In the genomic region with DNA sequence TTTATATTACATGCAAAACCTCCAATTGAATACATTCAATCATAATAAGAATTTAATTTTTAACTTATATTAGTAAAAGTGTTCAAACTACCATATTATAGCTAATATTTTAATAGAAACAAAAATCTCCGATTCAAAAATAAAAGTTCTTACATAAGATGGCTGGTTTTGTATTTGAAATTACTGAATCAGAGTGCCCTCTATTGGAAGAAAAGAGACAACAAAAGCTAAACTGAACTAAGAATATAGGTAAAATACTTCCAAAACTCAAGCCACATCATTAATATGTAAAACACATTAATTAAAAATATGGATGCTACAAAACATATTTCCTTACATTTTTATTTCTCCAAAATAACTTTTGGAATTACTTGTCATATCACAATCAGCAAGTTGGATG, we compare ENCODE assay signal across 8 cellular contexts.
DNase-seq lines count a peak whose midpoint lies in the region; ATAC-seq, FAIRE-seq and TF ChIP-seq lines count a peak whose summit lies in the region.

No MANE protein-coding gene starts in this region.

- TF ChIP-seq RAD21 in GM12878 (IDR thresholded peaks at IDR 0.05; ENCODE audit: insufficient read depth, low read depth, low read length), result peak; percentile 51; the same call in 1 of the 2 replicates

- no peaks in the 10 kb centered on the region for H3K4me1 ChIP-seq in GM12878 (ENCODE audit: control insufficient read depth, insufficient read depth, low read length)

- POLR2A ChIA-PET in GM12878 (lab: Charles Lee), result no interaction called here

- no peak overlapping the region for H3K9ac ChIP-seq in GM12878 (ENCODE audit: control insufficient read depth, insufficient read depth, low read length)

- no peaks in the 10 kb centered on the region for H3K4me1 Mint-ChIP-seq in activated naive CD8-positive, alpha-beta T cell treated with anti-CD3 and anti-CD28 coated beads for 36 hours

- H3K4me2 ChIP-seq in GM12878 (ENCODE audit: control insufficient read depth, insufficient read depth), result no peak overlapping the region

- H4K20me1 ChIP-seq in GM12878 (ENCODE audit: control insufficient read depth, insufficient read depth), result no peaks in the 10 kb centered on the region

- no peak for TF ChIP-seq EP300 in GM12878 (IDR thresholded peaks at IDR 0.05; ENCODE audit: borderline replicate concordance in 1 of 2, control insufficient read depth in 1 of 2, low read depth in 2 of 2, low read length in 2 of 2)

- 0% methylated on average over 1 of the region's 1 CpG for WGBS in GM12878 (ENCODE audit: insufficient coverage, insufficient replicate concordance, low lambda C conversion rate, missing lambda C conversion rate)

- in situ Hi-C loops in GM12878 (cut with MboI), result loop anchor here (5.0 kb wide), 1 partner anchor 726 kb away; no protein-coding TSS in a partner anchor

- RAD21 ChIA-PET in GM12878 (lab: Charles Lee; ENCODE audit: unreplicated experiment), result interaction anchor here (0.6 to 2.1 kb wide), 4 partner anchors 110 to 725 kb away, joined by 3 to 19 read pairs (median 4); no protein-coding TSS in a partner anchor

- H3K27me3 ChIP-seq in GM12878 (replicated peaks in 1 of 2; ENCODE audit: control insufficient read depth in 2 of 2, insufficient read depth in 2 of 2, low read length in 1 of 2), result no peaks in the 10 kb centered on the region

- H3K27ac Mint-ChIP-seq in activated naive CD8-positive, alpha-beta T cell treated with anti-CD3 and anti-CD28 coated beads for 36 hours, result no peak overlapping the region

- H3K9me3 Mint-ChIP-seq in activated naive CD8-positive, alpha-beta T cell treated with anti-CD3 and anti-CD28 coated beads for 36 hours, result no peaks in the 10 kb centered on the region

- DNase-seq in EH (ENCODE audit: low read depth) (peak; percentile 11), NCI-H1105 treated with DMSO at 0.1 percent for 48 hours (lab: John Stamatoyannopoulos, UW) (peak; percentile 56), GM12878 (ENCODE audit: low read depth, low spot score) (no peak), midbrain (lab: John Stamatoyannopoulos, UW) (peak; percentile 25)
- no peak for DNase-seq in stimulated activated CD4-positive, alpha-beta T cell treated with anti-CD3 and anti-CD28 coated beads, Interleukin-4, amount 100 ng/mL, for 1 hour
- DNase-seq in activated naive CD8-positive, alpha-beta T cell treated with anti-CD3 and anti-CD28 coated beads for 36 hours, result no peak

- H3K36me3 ChIP-seq in GM12878 (ENCODE audit: control insufficient read depth in 2 of 2, insufficient read depth in 2 of 2, low read length in 1 of 2), result no peaks in the 10 kb centered on the region

- no peak overlapping the region for H2AFZ ChIP-seq in GM12878 (ENCODE audit: control insufficient read depth, low read depth, low read length)

- no peaks in the 10 kb centered on the region for H3K36me3 Mint-ChIP-seq in activated naive CD8-positive, alpha-beta T cell treated with anti-CD3 and anti-CD28 coated beads for 36 hours

- ATAC-seq in GM12878 (no peak), HG02885 (IDR thresholded peaks at IDR 0.05; ENCODE audit: poor library complexity, unreplicated experiment) (no peak), GM18858 (IDR thresholded peaks at IDR 0.05; ENCODE audit: unreplicated experiment) (no peak)

- H3K79me2 ChIP-seq in GM12878 (ENCODE audit: control insufficient read depth, insufficient read depth, low read length), result no peaks in the 10 kb centered on the region

- FAIRE-seq in GM12878 (lab: Jason Lieb, UNC), result no peak

- intact Hi-C loops in GM12878 (cut with micrococcal nuclease; ENCODE audit: unreplicated experiment), result loop anchor here (1.0 to 2.0 kb wide), 2 partner anchors 381 to 725 kb away; no protein-coding TSS in a partner anchor

- CTCF ChIA-PET in GM12878 (lab: Yijun Ruan, JAX), result interaction anchor here (0.7 to 2.2 kb wide), 13 partner anchors 9 to 725 kb away, joined by 3 to 47 read pairs (median 4); no protein-coding TSS in a partner anchor

- no peak overlapping the region for H3K27ac ChIP-seq in GM12878 (ENCODE audit: control insufficient read depth, insufficient read depth)

- no peak overlapping the region for H3K4me3 ChIP-seq in GM12878

- BruUV-seq in GM12878 (replicated peaks; lab: Mats Ljungman, UMichigan), result no TSS peak

- TF ChIP-seq POLR2A in GM12878 (IDR thresholded peaks at IDR 0.05; ENCODE audit: low read depth, low read length), result no peak

- no peak overlapping the region for H3K4me3 Mint-ChIP-seq in activated naive CD8-positive, alpha-beta T cell treated with anti-CD3 and anti-CD28 coated beads for 36 hours

- SMC1A ChIA-PET in GM12878 (lab: Charles Lee; ENCODE audit: uncharacterized antibody, unreplicated experiment), result interaction anchor here (1.0 to 2.1 kb wide), 7 partner anchors 9 to 724 kb away, joined by 3 to 14 read pairs (median 3); no protein-coding TSS in a partner anchor

- H3K27me3 Mint-ChIP-seq in activated naive CD8-positive, alpha-beta T cell treated with anti-CD3 and anti-CD28 coated beads for 36 hours, result no peaks in the 10 kb centered on the region

- peak in 1 of 3 experiments; percentile 41; a peak in 3 of 6 replicates for TF ChIP-seq CTCF in GM12878 (IDR thresholded peaks at IDR 0.05 in 2 of 3, conservative IDR thresholded peaks at IDR 0.05 in 1 of 3; ENCODE audit: control insufficient read depth in 2 of 3, extremely low read depth in 1 of 3, insufficient read depth in 1 of 3, low read depth in 3 of 3, low read length in 3 of 3)

- H3K9me3 ChIP-seq in GM12878 (replicated peaks; ENCODE audit: control insufficient read depth, insufficient read depth, low read length), result no peaks in the 10 kb centered on the region

TF ChIP-seq in GM12878, 131 proteins besides CTCF, POLR2A, EP300 and RAD21:
- TF ChIP-seq SMC3 (IDR thresholded peaks at IDR 0.05; ENCODE audit: borderline replicate concordance, low read length), result peak; percentile 33; the same call in 1 of the 2 replicates
- TF ChIP-seq EED (IDR thresholded peaks at IDR 0.05; ENCODE audit: low read depth), result no peak

Comparison
In these comparisons a context has a peak if more than half of its experiments do, and no peak if none do; other contexts are left out.
1. DNase-seq: peak in EH (single experiment), NCI-H1105 treated with DMSO at 0.1 percent for 48 hours (single experiment) and midbrain (single experiment); none in GM12878 (single experiment), stimulated activated CD4-positive, alpha-beta T cell treated with anti-CD3 and anti-CD28 coated beads, Interleukin-4, amount 100 ng/mL, for 1 hour (single experiment) and activated naive CD8-positive, alpha-beta T cell treated with anti-CD3 and anti-CD28 coated beads for 36 hours (single experiment).